Comparison of ENCODE assay signal across 8 cellular contexts in genomic region chr14:53953828-53954550, GRCh38. TPM values are rescaled to one million over a fixed set of nuclear protein-coding genes. Genes with fewer than 3 reads are reported as not detected.
A peak's percentile ranks its signal among the peaks of the same experiment; 100 is the strongest.
DNase-seq lines count a peak whose midpoint lies in the region; ATAC-seq and TF ChIP-seq lines count a peak whose summit lies in the region.

No MANE protein-coding gene starts in this region.

- no peaks in the 10 kb centered on the region for H3K9me3 ChIP-seq in CD4-positive, CD25-positive, alpha-beta regulatory T cell (ENCODE audit: control insufficient read depth in 2 of 2, low read length in 2 of 2)
- H3K9me3 ChIP-seq in heart right ventricle (no peaks in the 10 kb centered on the region), psoas muscle (no peaks in the 10 kb centered on the region)

- TF ChIP-seq CTCF in HL-60 (IDR thresholded peaks at IDR 0.05; ENCODE audit: insufficient read depth, low read length), result no peak
- no peak for TF ChIP-seq CTCF in heart right ventricle (IDR thresholded peaks at IDR 0.05)
- TF ChIP-seq CTCF in psoas muscle (IDR thresholded peaks at IDR 0.05), result no peak

- peaks cover 3 to 42% (median 9%) of the 10 kb centered on the region in 4 donors for H3K4me1 Mint-ChIP-seq in CD4-positive, CD25-positive, alpha-beta regulatory T cell
- H3K4me1 Mint-ChIP-seq in activated T-helper 17 cell treated with anti-CD3 and anti-CD28 coated beads, Interleukin-2, amount 50 U/mL, for 72 hours, result peaks cover 5% of the 10 kb centered on the region

- no peak overlapping the region for H3K27ac ChIP-seq in CD4-positive, CD25-positive, alpha-beta regulatory T cell (ENCODE audit: insufficient read depth, low read length, poor library complexity, severe bottlenecking)
- H3K27ac ChIP-seq in HL-60 (replicated peaks) (no peak overlapping the region), heart right ventricle (peak overlapping the region; percentile 86 to 98 (median 91)), psoas muscle (peak overlapping the region; percentile 70)

- H3K4me3 ChIP-seq in CD4-positive, CD25-positive, alpha-beta regulatory T cell (ENCODE audit: low read depth, low read length), result no peak overlapping the region
- H3K4me3 ChIP-seq in HL-60 (replicated peaks; ENCODE audit: insufficient read depth, low read length), result peak overlapping the region; percentile 16
- H3K4me3 ChIP-seq in heart right ventricle, result peak overlapping the region; percentile 52 to 83 (median 74)
- H3K4me3 ChIP-seq in psoas muscle, result peak overlapping the region; percentile 70

- H3K27me3 ChIP-seq in CD4-positive, CD25-positive, alpha-beta regulatory T cell (ENCODE audit: control insufficient read depth, insufficient read depth, low read length), result peaks cover 5% of the 10 kb centered on the region
- H3K27me3 ChIP-seq in HL-60 (ENCODE audit: insufficient read depth, poor library complexity, severe bottlenecking), result peaks cover 65% of the 10 kb centered on the region
- peaks cover 0 to 66% (median 7%) of the 10 kb centered on the region in 7 donors for H3K27me3 ChIP-seq in heart right ventricle
- H3K27me3 ChIP-seq in psoas muscle (ENCODE audit: insufficient read depth in 3 of 3, low read length in 2 of 3), result peaks cover 0 to 85% (median 12%) of the 10 kb centered on the region in 3 donors

- intact Hi-C loops in heart right ventricle (cut with DNase I), result loop anchor here in 6 of 10 donors (1.0 to 10.0 kb wide), 12 partner anchors 62 to 417 kb away; no protein-coding TSS in a partner anchor
- intact Hi-C loops in psoas muscle (cut with DNase I), result loop anchor here in 1 of 2 donors (5.0 kb wide), 1 partner anchor 412 kb away; no protein-coding TSS in a partner anchor

- H3K4me3 Mint-ChIP-seq in CD4-positive, CD25-positive, alpha-beta regulatory T cell, result peak overlapping the region; percentile 28 to 69 (median 50)
- H3K4me3 Mint-ChIP-seq in activated T-helper 17 cell treated with anti-CD3 and anti-CD28 coated beads, Interleukin-2, amount 50 U/mL, for 72 hours, result peak overlapping the region; percentile 76

- peaks cover 0 to 1% (median 0%) of the 10 kb centered on the region in 7 donors for H3K9me3 Mint-ChIP-seq in CD4-positive, CD25-positive, alpha-beta regulatory T cell
- H3K9me3 Mint-ChIP-seq in activated T-helper 17 cell treated with anti-CD3 and anti-CD28 coated beads, Interleukin-2, amount 50 U/mL, for 72 hours, result no peaks in the 10 kb centered on the region

- ATAC-seq in CD4-positive, CD25-positive, alpha-beta regulatory T cell (ENCODE audit: low read depth in 2 of 2), result no peak
- ATAC-seq in activated T-helper 17 cell treated with anti-CD3 and anti-CD28 coated beads, Interleukin-2, amount 50 U/mL, for 72 hours (replicated peaks), result no peak
- ATAC-seq in heart right ventricle (peak; percentile 13 to 39 (median 22)), psoas muscle (peak; percentile 33 to 42 (median 38)), GM21447 (IDR thresholded peaks at IDR 0.05; ENCODE audit: unreplicated experiment) (no peak), GM21423 (IDR thresholded peaks at IDR 0.05; ENCODE audit: unreplicated experiment) (no peak)

- H3K27ac Mint-ChIP-seq in CD4-positive, CD25-positive, alpha-beta regulatory T cell, result no peak overlapping the region
- H3K27ac Mint-ChIP-seq in activated T-helper 17 cell treated with anti-CD3 and anti-CD28 coated beads, Interleukin-2, amount 50 U/mL, for 72 hours, result no peak overlapping the region

- peaks cover 58% of the 10 kb centered on the region for H3K27me3 Mint-ChIP-seq in CD4-positive, CD25-positive, alpha-beta regulatory T cell
- H3K27me3 Mint-ChIP-seq in activated T-helper 17 cell treated with anti-CD3 and anti-CD28 coated beads, Interleukin-2, amount 50 U/mL, for 72 hours, result peaks cover 42% of the 10 kb centered on the region

- no peaks in the 10 kb centered on the region for H3K36me3 ChIP-seq in CD4-positive, CD25-positive, alpha-beta regulatory T cell (ENCODE audit: control insufficient read depth, insufficient read depth, low read length)
- H3K36me3 ChIP-seq in heart right ventricle (peaks cover 0 to 34% (median 4%) of the 10 kb centered on the region in 9 donors), psoas muscle (ENCODE audit: insufficient read depth in 1 of 2, low read depth in 1 of 2) (peaks cover 0 to 5% of the 10 kb centered on the region in 2 donors)

- peaks cover 34% of the 10 kb centered on the region for H3K4me1 ChIP-seq in CD4-positive, CD25-positive, alpha-beta regulatory T cell (ENCODE audit: control insufficient read depth, insufficient read depth, low read length, poor library complexity, severe bottlenecking)
- H3K4me1 ChIP-seq in heart right ventricle (peaks cover 0 to 49% (median 27%) of the 10 kb centered on the region in 9 donors), psoas muscle (peaks cover 17% of the 10 kb centered on the region)

- 0 to 1% methylated on average over 50 to 51 of the region's 51 CpGs for WGBS in heart right ventricle, 2 donors
- WGBS in psoas muscle, 3 donors, result 0 to 1% (median 1%) methylated on average over 49 to 51 of the region's 51 CpGs

- peak in 1 of 3 donors; percentile 6 for DNase-seq in CD4-positive, CD25-positive, alpha-beta regulatory T cell
- peak in 1 of 2 experiments; percentile 70 for DNase-seq in HL-60 (ENCODE audit: low read depth in 1 of 2, low spot score in 1 of 2)
- DNase-seq in heart right ventricle, result peak; percentile 40 to 41
- peak; percentile 51 to 72 for DNase-seq in psoas muscle
- DNase-seq in activated CD4-positive, CD25-positive, alpha-beta regulatory T cell treated with anti-CD3 and anti-CD28 coated beads, Interleukin-2, amount 50 U/mL, for 72 hours, result no peak

- H3K36me3 Mint-ChIP-seq in CD4-positive, CD25-positive, alpha-beta regulatory T cell, result no peaks in the 10 kb centered on the region
- no peaks in the 10 kb centered on the region for H3K36me3 Mint-ChIP-seq in activated T-helper 17 cell treated with anti-CD3 and anti-CD28 coated beads, Interleukin-2, amount 50 U/mL, for 72 hours (ENCODE audit: low read depth)

RNA-seq across cellular contexts. Expression of gene BMP4, which starts 2.6 kb away (rescaled TPM):
- not detected for total RNA-seq in CD4-positive, CD25-positive, alpha-beta regulatory T cell
- under 1 TPM in 1 of 4 donors, not detected in 3; 0.29 TPM for polyA plus RNA-seq in CD4-positive, CD25-positive, alpha-beta regulatory T cell
- total RNA-seq in activated T-helper 17 cell treated with anti-CD3 and anti-CD28 coated beads, Interleukin-2, amount 50 U/mL, for 72 hours, result under 1 TPM; 0.16 to 0.50 TPM
- total RNA-seq in heart right ventricle (10 to 100 TPM in 1 of 10 donors, 1 to 10 TPM in 9; 4.4 to 10.6 (median 5.8) TPM), psoas muscle (1 to 10 TPM; 2.5 to 8.6 (median 5.3) TPM)
- polyA plus RNA-seq in heart right ventricle (1 to 10 TPM; 4.7 to 5.0 TPM), psoas muscle (1 to 10 TPM; 2.4 to 4.4 (median 3.0) TPM)

Comparison
In these comparisons a context has a peak if more than half of its experiments do, and no peak if none do; other contexts are left out.
1. ATAC-seq: peak in heart right ventricle (8 of 8) and psoas muscle (4 of 4); none in CD4-positive, CD25-positive, alpha-beta regulatory T cell (0 of 2), activated T-helper 17 cell treated with anti-CD3 and anti-CD28 coated beads, Interleukin-2, amount 50 U/mL, for 72 hours (single experiment), GM21447 (single experiment) and GM21423 (single experiment).
2. H3K27ac ChIP-seq: peak in heart right ventricle (10 of 10) and psoas muscle (single experiment); none in CD4-positive, CD25-positive, alpha-beta regulatory T cell (single experiment) and HL-60 (single experiment).